In genomic region chr18:33231474-33232317, GRCh38 we compare ENCODE assay signal across 8 cellular contexts.
DNase-seq lines count a peak whose midpoint lies in the region; ATAC-seq, FAIRE-seq and TF ChIP-seq lines count a peak whose summit lies in the region.

No MANE protein-coding gene starts in this region.

- no peaks in the 10 kb centered on the region for H3K36me3 Mint-ChIP-seq in activated T-cell treated with anti-CD3 and anti-CD28 coated beads, Interleukin-2, amount 50 U/mL, for 72 hours (ENCODE audit: insufficient read depth in 2 of 2)

- peak; percentile 66 to 84 (median 82) for TF ChIP-seq CTCF in pancreas (IDR thresholded peaks at IDR 0.05)

- H3K27me3 Mint-ChIP-seq in activated T-cell treated with anti-CD3 and anti-CD28 coated beads, Interleukin-2, amount 50 U/mL, for 72 hours (ENCODE audit: low read depth), result no peaks in the 10 kb centered on the region

- H3K27ac Mint-ChIP-seq in activated T-cell treated with anti-CD3 and anti-CD28 coated beads, Interleukin-2, amount 50 U/mL, for 72 hours, result no peak overlapping the region

- 61 to 65% methylated on average over 6 of the region's 6 CpGs for WGBS in pancreas, 2 donors

- no peak overlapping the region for H3K27ac ChIP-seq in pancreas

- ATAC-seq in GM21526 (IDR thresholded peaks at IDR 0.05; ENCODE audit: low FRiP score, unreplicated experiment) (peak; percentile 97), pancreas (peak; percentile 87 to 96 (median 94))
- peak in 1 of 2 donors; percentile 36 for ATAC-seq in activated T-cell treated with anti-CD3 and anti-CD28 coated beads, Interleukin-2, amount 50 U/mL, for 72 hours (replicated peaks in 1 of 2)

- H3K27me3 ChIP-seq in pancreas, result no peaks in the 10 kb centered on the region

- peak; percentile 45 for FAIRE-seq in pancreas (lab: Jason Lieb, UNC)

- no peaks in the 10 kb centered on the region for H3K9me3 Mint-ChIP-seq in activated T-cell treated with anti-CD3 and anti-CD28 coated beads, Interleukin-2, amount 50 U/mL, for 72 hours

- H3K36me3 ChIP-seq in pancreas, result no peaks in the 10 kb centered on the region

- H3K4me3 ChIP-seq in pancreas, result no peak overlapping the region

- H3K9me3 ChIP-seq in pancreas, result no peaks in the 10 kb centered on the region

- H3K4me3 Mint-ChIP-seq in activated T-cell treated with anti-CD3 and anti-CD28 coated beads, Interleukin-2, amount 50 U/mL, for 72 hours, result no peak overlapping the region

- peak; percentile 65 for DNase-seq in GM03348 (ENCODE audit: low spot score)
- DNase-seq in HS-5 (ENCODE audit: low read depth), result peak; percentile 34
- DNase-seq in NCI-H82 (lab: John Stamatoyannopoulos, UW), result peak; percentile 91
- DNase-seq in activated T-cell treated with anti-CD3 and anti-CD28 coated beads, Interleukin-2, amount 50 U/mL, for 72 hours, result peak; percentile 58 to 64
- DNase-seq in glomerular visceral epithelial cell (ENCODE audit: extremely low spot score), result peak; percentile 68
- peak; percentile 38 to 78 (median 64) for DNase-seq in pancreas
- no peak for DNase-seq in T-helper 9 cell

- H3K4me1 ChIP-seq in pancreas, result no peaks in the 10 kb centered on the region

- no peaks in the 10 kb centered on the region for H3K4me1 Mint-ChIP-seq in activated T-cell treated with anti-CD3 and anti-CD28 coated beads, Interleukin-2, amount 50 U/mL, for 72 hours (ENCODE audit: low read depth)

- intact Hi-C loops in pancreas (cut with DNase I), result no loop called here
